ENCODE assay signal across 27 cellular contexts in the genomic region with DNA sequence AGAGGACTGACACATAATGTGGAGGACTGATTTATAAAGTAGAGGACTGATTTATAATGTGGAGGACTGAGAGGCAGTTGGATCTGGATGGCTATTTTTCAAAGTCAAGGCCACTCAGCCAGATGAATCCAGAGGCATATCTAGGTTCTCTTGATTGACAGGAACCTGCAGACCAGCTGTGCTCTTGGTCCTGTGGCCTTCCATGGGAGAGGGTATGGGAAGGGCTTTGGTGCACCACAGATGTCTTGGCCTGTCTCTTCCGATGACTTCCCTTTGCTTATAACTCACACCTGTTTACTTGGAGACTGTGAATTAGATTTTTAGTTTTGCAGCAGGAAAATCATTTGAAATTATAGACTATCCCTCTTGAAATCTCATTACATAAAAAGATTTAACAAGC. TPM values are rescaled to one million over a fixed set of nuclear protein-coding genes. Genes with fewer than 3 reads are reported as not detected.
"Had no signal": no experiment of that assay in that cellular context is flagged by ENCODE, and none has a peak within 500 bp of the region (broad histone marks: within the 10 kb centered on the region; RNA-seq: fewer than 3 reads in every experiment).

No MANE protein-coding gene starts in this region.

- H3K4me3 ChIP-seq: coronary artery, dorsolateral prefrontal cortex, esophagus squamous epithelium, gastrocnemius medialis, heart right ventricle, left ventricle myocardium inferior, lower lobe of right lung, mucosa of descending colon had no signal

- ATAC-seq: esophagus mucosa; gastrocnemius medialis; heart right ventricle; left colon; left lobe of liver; lower lobe of right lung; mucosa of descending colon; naive thymus-derived CD4-positive, alpha-beta T cell had no signal

- DNase-seq: dermis blood vessel endothelial cell; effector CD4-positive, alpha-beta T cell; effector memory CD4-positive, alpha-beta T cell; erythroblast; esophagus squamous epithelium; foreskin fibroblast; foreskin melanocyte; gastrocnemius medialis; glutamatergic neuron; head of caudate nucleus; heart right ventricle; hippocampal formation; left colon; left ventricle myocardium inferior; lower lobe of right lung; mesenchymal stem cell; mucosa of descending colon; naive thymus-derived CD4-positive, alpha-beta T cell had no signal

- H3K27me3 ChIP-seq: dorsolateral prefrontal cortex, esophagus squamous epithelium, gastrocnemius medialis, heart right ventricle had no signal

- H3K27ac ChIP-seq: coronary artery, dorsolateral prefrontal cortex, epithelial cell of prostate, esophagus squamous epithelium, gastrocnemius medialis, heart right ventricle, left ventricle myocardium inferior, lower lobe of right lung had no signal

- H3K36me3 ChIP-seq: esophagus squamous epithelium, gastrocnemius medialis, heart right ventricle, left ventricle myocardium inferior, lower lobe of right lung had no signal

- H3K9me3 ChIP-seq: esophagus squamous epithelium, gastrocnemius medialis, lower lobe of right lung, mucosa of descending colon had no signal

- FAIRE-seq: colon, endothelial cell of umbilical vein, islet of Langerhans, keratinocyte had no signal

RNA-seq across cellular contexts. Expression of gene AGAP1, which starts 32.3 kb away (rescaled TPM):
- polyA plus RNA-seq: naive thymus-derived CD4-positive, alpha-beta T cell had no signal
